8 cellular contexts compared by ENCODE assay signal in genomic region chr5:141415272-141415613, GRCh38. TPM values are rescaled to one million over a fixed set of nuclear protein-coding genes. Genes with fewer than 3 reads are reported as not detected.
DNase-seq lines count a peak whose midpoint lies in the region; ATAC-seq and TF ChIP-seq lines count a peak whose summit lies in the region.
"Not testable (repeated sequence)": the region's sequence is repeated elsewhere in the genome, so short reads cannot be mapped to it uniquely, and the experiment has no call there.
"Had no signal": no experiment of that assay in that cellular context is flagged by ENCODE, and none has a peak within 500 bp of the region (broad histone marks: within the 10 kb centered on the region; RNA-seq: fewer than 3 reads in every experiment).

No MANE protein-coding gene starts in this region.

- CTCF ChIA-PET in CD8-positive, alpha-beta memory T cell (lab: Charles Lee): not testable (repeated sequence)

- not testable (repeated sequence) for H3K9me3 ChIP-seq in CD8-positive, alpha-beta memory T cell (ENCODE audit: low read length); T-helper 17 cell (ENCODE audit: control insufficient read depth, low read length, poor library complexity, severe bottlenecking)
- peaks cover 27% of the 10 kb centered on the region for H3K9me3 ChIP-seq in adipocyte (ENCODE audit: control insufficient read depth, low read length)
- H3K9me3 ChIP-seq in thoracic aorta: peaks cover 97% of the 10 kb centered on the region

- peaks cover 62 to 77% of the 10 kb centered on the region in 2 donors for H3K27me3 Mint-ChIP-seq in CD8-positive, alpha-beta memory T cell
- H3K27me3 Mint-ChIP-seq in T-helper 17 cell (peaks cover 57% of the 10 kb centered on the region), memory B cell (peaks cover 25% of the 10 kb centered on the region), neural crest cell (ENCODE audit: low read depth) (peaks cover 19% of the 10 kb centered on the region)
- H3K27me3 Mint-ChIP-seq in activated T-cell treated with anti-CD3 and anti-CD28 coated beads, Interleukin-2, amount 50 U/mL, for 4 hours (ENCODE audit: low read depth): peaks cover 78% of the 10 kb centered on the region

- H3K4me1 ChIP-seq in CD8-positive, alpha-beta memory T cell (ENCODE audit: insufficient read depth, low read length); adipocyte (ENCODE audit: control insufficient read depth, insufficient read depth, low read length); thoracic aorta (ENCODE audit: control insufficient read depth in 1 of 2, low read depth in 2 of 2): not testable (repeated sequence)

- H3K4me3 Mint-ChIP-seq in CD8-positive, alpha-beta memory T cell: peak overlapping the region in 5 of 7 donors; percentile 6 to 41 (median 29)
- H3K4me3 Mint-ChIP-seq in T-helper 17 cell (peak overlapping the region; percentile 19), memory B cell (peak overlapping the region; percentile 12), neural crest cell (peak overlapping the region; percentile 66)
- H3K4me3 Mint-ChIP-seq in activated T-cell treated with anti-CD3 and anti-CD28 coated beads, Interleukin-2, amount 50 U/mL, for 4 hours: peak overlapping the region; percentile 24

- not testable (repeated sequence) for H3K27ac Mint-ChIP-seq in CD8-positive, alpha-beta memory T cell; memory B cell; neural crest cell (ENCODE audit: unreplicated experiment)
- peak overlapping the region; percentile 2 for H3K27ac Mint-ChIP-seq in T-helper 17 cell

- not testable (repeated sequence) for H3K36me3 ChIP-seq in CD8-positive, alpha-beta memory T cell (ENCODE audit: insufficient read depth, low read length); adipocyte (ENCODE audit: control insufficient read depth, insufficient read depth, low read length, severe bottlenecking); thoracic aorta

- POLR2A ChIA-PET in CD8-positive, alpha-beta memory T cell (lab: Charles Lee): not testable (repeated sequence)

- not testable (repeated sequence) for DNase-seq in CD8-positive, alpha-beta memory T cell; T-helper 17 cell; activated T-cell treated with anti-CD3 and anti-CD28 coated beads, Interleukin-2, amount 50 U/mL, for 4 hours; adipocyte (ENCODE audit: low read depth); memory B cell (ENCODE audit: low spot score in 2 of 2); neural crest cell (ENCODE audit: low read depth, low spot score); thoracic aorta (ENCODE audit: low spot score)

- H3K9ac ChIP-seq in adipocyte (ENCODE audit: low read length): not testable (repeated sequence)

- H3K4me1 Mint-ChIP-seq in CD8-positive, alpha-beta memory T cell: peaks cover 20 to 35% (median 21%) of the 10 kb centered on the region in 3 donors
- not testable (repeated sequence) for H3K4me1 Mint-ChIP-seq in T-helper 17 cell, memory B cell
- H3K4me1 Mint-ChIP-seq in activated T-cell treated with anti-CD3 and anti-CD28 coated beads, Interleukin-2, amount 50 U/mL, for 4 hours (ENCODE audit: low read depth): peaks cover 16% of the 10 kb centered on the region
- peaks cover 26% of the 10 kb centered on the region for H3K4me1 Mint-ChIP-seq in neural crest cell

- H3K4me3 ChIP-seq in CD8-positive, alpha-beta memory T cell (ENCODE audit: low read length): not testable (repeated sequence)
- H3K4me3 ChIP-seq in adipocyte (ENCODE audit: low read length) (peak overlapping the region; percentile 43), thoracic aorta (peak overlapping the region; percentile 24)

- peaks cover 0 to 22% (median 5%) of the 10 kb centered on the region in 3 donors for H3K36me3 Mint-ChIP-seq in CD8-positive, alpha-beta memory T cell
- H3K36me3 Mint-ChIP-seq in T-helper 17 cell (ENCODE audit: low read depth); memory B cell: not testable (repeated sequence)
- H3K36me3 Mint-ChIP-seq in activated T-cell treated with anti-CD3 and anti-CD28 coated beads, Interleukin-2, amount 50 U/mL, for 4 hours (ENCODE audit: insufficient read depth): peaks cover 17% of the 10 kb centered on the region
- H3K36me3 Mint-ChIP-seq in neural crest cell (ENCODE audit: low read depth): peaks cover 72% of the 10 kb centered on the region

- not testable (repeated sequence) for ATAC-seq in T-helper 17 cell; activated T-cell treated with anti-CD3 and anti-CD28 coated beads, Interleukin-2, amount 50 U/mL, for 4 hours; thoracic aorta (ENCODE audit: insufficient number of reproducible peaks, low FRiP score, low read depth)
- ATAC-seq in memory B cell (ENCODE audit: low read depth): peak; percentile 19

- TF ChIP-seq CTCF in neural crest cell (conservative IDR thresholded peaks at IDR 0.05); thoracic aorta (IDR thresholded peaks at IDR 0.05): not testable (repeated sequence)

- H3K9me3 Mint-ChIP-seq in CD8-positive, alpha-beta memory T cell: peaks cover 14 to 56% (median 54%) of the 10 kb centered on the region in 5 donors
- H3K9me3 Mint-ChIP-seq in activated T-cell treated with anti-CD3 and anti-CD28 coated beads, Interleukin-2, amount 50 U/mL, for 4 hours: peaks cover 22% of the 10 kb centered on the region
- H3K9me3 Mint-ChIP-seq in memory B cell: peaks cover 11% of the 10 kb centered on the region
- H3K9me3 Mint-ChIP-seq in neural crest cell: peaks cover 36% of the 10 kb centered on the region

- H3K27ac ChIP-seq in CD8-positive, alpha-beta memory T cell (ENCODE audit: low read depth, low read length); thoracic aorta: not testable (repeated sequence)

- H3K27me3 ChIP-seq in CD8-positive, alpha-beta memory T cell (ENCODE audit: insufficient read depth, low read length, poor library complexity, severe bottlenecking): peaks cover 64% of the 10 kb centered on the region
- not testable (repeated sequence) for H3K27me3 ChIP-seq in adipocyte (replicated peaks; ENCODE audit: control insufficient read depth, insufficient read depth, low read length); thoracic aorta (replicated peaks; ENCODE audit: insufficient read depth)

RNA-seq across cellular contexts. Expression of gene PCDHGB7, which starts 2.2 kb away (rescaled TPM):
- under 1 TPM in 1 of 2 experiments, not detected in 1; 0.11 TPM for total RNA-seq in CD8-positive, alpha-beta memory T cell
- polyA plus RNA-seq in CD8-positive, alpha-beta memory T cell: not detected
- total RNA-seq in T-helper 17 cell: not detected
- under 1 TPM in 1 of 3 donors, not detected in 2; 0.15 TPM for total RNA-seq in activated T-cell treated with anti-CD3 and anti-CD28 coated beads, Interleukin-2, amount 50 U/mL, for 4 hours
- 6.5 and 7.0 TPM in 2 replicates for total RNA-seq in neural crest cell
- total RNA-seq in thoracic aorta: 10 to 100 TPM; 18.0 to 28.1 TPM
- polyA plus RNA-seq: CD14-positive monocyte had no signal

RNA-seq across cellular contexts. Expression of gene PCDHGA10, which starts 2.5 kb away (rescaled TPM):
- total RNA-seq in CD8-positive, alpha-beta memory T cell: under 1 TPM; 0.16 to 0.20 TPM
- polyA plus RNA-seq in CD8-positive, alpha-beta memory T cell: 0.07 TPM
- total RNA-seq in T-helper 17 cell (under 1 TPM; 0.10 to 0.18 TPM), neural crest cell (18.4 and 18.5 TPM in 2 replicates), thoracic aorta (10 to 100 TPM; 11.1 to 14.4 TPM)
- total RNA-seq in activated T-cell treated with anti-CD3 and anti-CD28 coated beads, Interleukin-2, amount 50 U/mL, for 4 hours: under 1 TPM; 0.25 to 0.68 (median 0.40) TPM
- polyA plus RNA-seq: CD14-positive monocyte had no signal

RNA-seq across cellular contexts. Expression of gene PCDHGA11, which starts 5.6 kb away (rescaled TPM):
- total RNA-seq in CD8-positive, alpha-beta memory T cell: under 1 TPM in 1 of 2 experiments, not detected in 1; 0.13 TPM
- polyA plus RNA-seq in CD8-positive, alpha-beta memory T cell: 0.09 TPM
- total RNA-seq in T-helper 17 cell (not detected), neural crest cell (1.8 and 2.4 TPM in 2 replicates), thoracic aorta (10 to 100 TPM; 10.4 to 11.6 TPM)
- under 1 TPM; 0.05 to 0.13 (median 0.05) TPM for total RNA-seq in activated T-cell treated with anti-CD3 and anti-CD28 coated beads, Interleukin-2, amount 50 U/mL, for 4 hours
- polyA plus RNA-seq: CD14-positive monocyte had no signal

RNA-seq across cellular contexts. Expression of gene PCDHGB6, which starts 7.4 kb away (rescaled TPM):
- under 1 TPM; 0.11 to 0.13 TPM for total RNA-seq in CD8-positive, alpha-beta memory T cell
- 0.25 TPM for polyA plus RNA-seq in CD8-positive, alpha-beta memory T cell
- total RNA-seq in T-helper 17 cell: under 1 TPM; 0.10 to 0.20 TPM
- under 1 TPM; 0.08 to 0.22 (median 0.18) TPM for total RNA-seq in activated T-cell treated with anti-CD3 and anti-CD28 coated beads, Interleukin-2, amount 50 U/mL, for 4 hours
- total RNA-seq in neural crest cell: 53.6 and 53.7 TPM in 2 replicates
- 10 to 100 TPM in 1 of 2 donors, 1 to 10 TPM in 1; 9.5 to 17.2 TPM for total RNA-seq in thoracic aorta

RNA-seq across cellular contexts. Expression of gene PCDHGA9, which starts 12.7 kb away (rescaled TPM):
- under 1 TPM in 1 of 2 experiments, not detected in 1; 0.09 TPM for total RNA-seq in CD8-positive, alpha-beta memory T cell
- not detected for polyA plus RNA-seq in CD8-positive, alpha-beta memory T cell
- total RNA-seq in T-helper 17 cell (not detected), neural crest cell (0.72 and 0.86 TPM in 2 replicates), thoracic aorta (10 to 100 TPM; 12.0 to 18.6 TPM)
- total RNA-seq in activated T-cell treated with anti-CD3 and anti-CD28 coated beads, Interleukin-2, amount 50 U/mL, for 4 hours: under 1 TPM; 0.13 to 0.18 (median 0.16) TPM
- polyA plus RNA-seq: CD14-positive monocyte had no signal

Comparison
In these comparisons a context has a peak if more than half of its experiments do, and no peak if none do; other contexts are left out.
1. H3K4me3 Mint-ChIP-seq: peak in every context shown above with its lines; median percentile 66 in neural crest cell; 29 in CD8-positive, alpha-beta memory T cell; 24 in activated T-cell treated with anti-CD3 and anti-CD28 coated beads, Interleukin-2, amount 50 U/mL, for 4 hours; 19 in T-helper 17 cell; 12 in memory B cell.
2. RNA of gene PCDHGA10, which starts 2.5 kb away (total RNA-seq): 18.4 to 18.5 TPM in neural crest cell and 11.1 to 14.4 TPM in thoracic aorta; 0.25 to 0.68 TPM in activated T-cell treated with anti-CD3 and anti-CD28 coated beads, Interleukin-2, amount 50 U/mL, for 4 hours, 0.16 to 0.20 TPM in CD8-positive, alpha-beta memory T cell and 0.10 to 0.18 TPM in T-helper 17 cell; every median in the first group is over 4 times any median in the second.